Comparison of ENCODE assay signal across 8 cellular contexts in genomic region chr17:78979780-78980623, GRCh38. TPM values are rescaled to one million over a fixed set of nuclear protein-coding genes. Genes with fewer than 3 reads are reported as not detected.
DNase-seq lines count a peak whose midpoint lies in the region; ATAC-seq and TF ChIP-seq lines count a peak whose summit lies in the region.

TSS of gene LGALS3BP (minus strand) at chr17:78979923. CDS start at chr17:78977191, 2,732 bp downstream.

- H3K27ac ChIP-seq in lower lobe of right lung: peak within 1 kb of the TSS; percentile 79

- H3K27me3 ChIP-seq in lower lobe of right lung (ENCODE audit: low read depth): no peaks in the 10 kb centered on the region

- H3K4me3 Mint-ChIP-seq in effector memory CD8-positive, alpha-beta T cell: peak within 1 kb of the TSS; percentile 31 to 62

- TF ChIP-seq CTCF in lower lobe of right lung (IDR thresholded peaks at IDR 0.05): no peak

- TF ChIP-seq POLR2A in GM18505 (IDR thresholded peaks at IDR 0.05; ENCODE audit: borderline replicate concordance, extremely low read depth, insufficient read depth, insufficient read length): no peak

- ATAC-seq in effector memory CD8-positive, alpha-beta T cell (replicated peaks): peak; percentile 43
- ATAC-seq in lower lobe of right lung (peak; percentile 84 to 91), GM18505 (IDR thresholded peaks at IDR 0.05; ENCODE audit: unreplicated experiment) (no peak), GM21360 (IDR thresholded peaks at IDR 0.05; ENCODE audit: unreplicated experiment) (no peak)

- H3K36me3 ChIP-seq in lower lobe of right lung: no peaks in the 10 kb centered on the region

- H3K4me1 ChIP-seq in lower lobe of right lung: peaks cover 52% of the 10 kb centered on the region

- H3K4me1 Mint-ChIP-seq in effector memory CD8-positive, alpha-beta T cell (ENCODE audit: low read depth in 2 of 2): no peaks in the 10 kb centered on the region

- H3K9me3 ChIP-seq in lower lobe of right lung: no peaks in the 10 kb centered on the region

- H3K27me3 Mint-ChIP-seq in effector memory CD8-positive, alpha-beta T cell: no peaks in the 10 kb centered on the region

- intact Hi-C loops in lower lobe of right lung (cut with DNase I): no loop called here

- H3K27ac Mint-ChIP-seq in effector memory CD8-positive, alpha-beta T cell: no peak within 1 kb of the TSS

- no peaks in the 10 kb centered on the region for H3K9me3 Mint-ChIP-seq in effector memory CD8-positive, alpha-beta T cell

- H3K4me3 ChIP-seq in lower lobe of right lung: peak within 1 kb of the TSS; percentile 63

- DNase-seq in DMS53 treated with DMSO at 0.1 percent for 48 hours (lab: John Stamatoyannopoulos, UW; ENCODE audit: unreplicated experiment) (peak; percentile 96), NCI-H146 treated with DMSO at 0.1 percent for 48 hours (lab: John Stamatoyannopoulos, UW; ENCODE audit: unreplicated experiment) (peak; percentile 95), lower lobe of right lung (peak; percentile 81), stromal cell of bone marrow (ENCODE audit: low read depth) (peak; percentile 62)
- peak; percentile 49 for DNase-seq in activated CD4-positive, alpha-beta T cell treated with anti-CD3 and anti-CD28 coated beads for 48 hours
- no peak for DNase-seq in effector memory CD8-positive, alpha-beta T cell

- peaks cover 3% of the 10 kb centered on the region for H3K36me3 Mint-ChIP-seq in effector memory CD8-positive, alpha-beta T cell (ENCODE audit: insufficient read depth)

RNA-seq across cellular contexts. Expression of gene LGALS3BP, which starts in this region (rescaled TPM):
- 417 TPM for total RNA-seq in lower lobe of right lung

Comparison
In these comparisons a context has a peak if more than half of its experiments do, and no peak if none do; other contexts are left out.
1. DNase-seq: peak in DMS53 treated with DMSO at 0.1 percent for 48 hours (single experiment), NCI-H146 treated with DMSO at 0.1 percent for 48 hours (single experiment), activated CD4-positive, alpha-beta T cell treated with anti-CD3 and anti-CD28 coated beads for 48 hours (single experiment), lower lobe of right lung (single experiment) and stromal cell of bone marrow (single experiment); none in effector memory CD8-positive, alpha-beta T cell (0 of 3).
2. ATAC-seq: peak in effector memory CD8-positive, alpha-beta T cell (single experiment) and lower lobe of right lung (2 of 2); none in GM18505 (single experiment) and GM21360 (single experiment).